8 cellular contexts compared by ENCODE assay signal in genomic region chr11:33893711-33894401, GRCh38. TPM values are rescaled to one million over a fixed set of nuclear protein-coding genes. Genes with fewer than 3 reads are reported as not detected.
DNase-seq lines count a peak whose midpoint lies in the region; ATAC-seq, FAIRE-seq and TF ChIP-seq lines count a peak whose summit lies in the region.

No MANE protein-coding gene starts in this region.

- no peaks in the 10 kb centered on the region for H3K4me1 ChIP-seq in HAP-1

- no peak overlapping the region for H2AFZ ChIP-seq in SU-DHL-6 (ENCODE audit: low read depth, low read length, severe bottlenecking)

- no peaks in the 10 kb centered on the region for H3K9me3 ChIP-seq in SU-DHL-6 (ENCODE audit: insufficient read depth, low read length)
- H3K9me3 ChIP-seq in HAP-1: no peaks in the 10 kb centered on the region

- H3K4me3 ChIP-seq in SU-DHL-6 (ENCODE audit: insufficient read depth, low read length, poor library complexity, severe bottlenecking) (peak overlapping the region; percentile 53), HAP-1 (no peak overlapping the region)

- H3K36me3 ChIP-seq in SU-DHL-6 (ENCODE audit: low read length) (0 out of 2 replicates have a peak, but pooled peaks cover 5% of the 10 kb centered on the region), HAP-1 (replicated peaks) (no peaks in the 10 kb centered on the region)

- H3K27me3 ChIP-seq in SU-DHL-6 (ENCODE audit: low read length): no peaks in the 10 kb centered on the region
- H3K27me3 ChIP-seq in HAP-1 (ENCODE audit: low read depth): 0 out of 2 replicates have a peak, but pooled peaks cover 2% of the 10 kb centered on the region

- peaks cover 36% of the 10 kb centered on the region for H3F3A ChIP-seq in SU-DHL-6 (ENCODE audit: insufficient read depth)

- H3K9ac ChIP-seq in SU-DHL-6 (ENCODE audit: low read length): peak overlapping the region; percentile 80

- peak; percentile 85 for DNase-seq in activated naive CD8-positive, alpha-beta T cell treated with anti-CD3 and anti-CD28 coated beads for 36 hours
- peak; percentile 65 to 68 for DNase-seq in stimulated activated CD4-positive, alpha-beta T cell treated with anti-CD3 and anti-CD28 coated beads, Interleukin-12 subunit alpha, Interleukin-12 subunit beta, amount 100 ng/mL, for 24 hours (ENCODE audit: low read depth in 2 of 2)
- DNase-seq in HTR-8/SVneo (ENCODE audit: insufficient read length, low spot score): no peak
- no peak for DNase-seq in HAP-1 (ENCODE audit: low spot score in 2 of 2)
- DNase-seq in NCI-H2227 treated with DMSO at 0.1 percent for 48 hours (lab: John Stamatoyannopoulos, UW): no peak

- ATAC-seq in GM18519 (IDR thresholded peaks at IDR 0.05; ENCODE audit: low FRiP score, unreplicated experiment) (peak; percentile 75), HG02938 (IDR thresholded peaks at IDR 0.05; ENCODE audit: unreplicated experiment) (peak; percentile 82)

- H3K27ac ChIP-seq in SU-DHL-6 (ENCODE audit: low read depth, low read length): peak overlapping the region; percentile 99

- peaks cover 44% of the 10 kb centered on the region for H3K4me1 Mint-ChIP-seq in activated naive CD8-positive, alpha-beta T cell treated with anti-CD3 and anti-CD28 coated beads for 36 hours

- no peak for TF ChIP-seq CTCF in SU-DHL-6 (IDR thresholded peaks at IDR 0.05; ENCODE audit: insufficient read depth, low read length, poor library complexity, severe bottlenecking)

- peaks cover 23% of the 10 kb centered on the region for H3K79me2 ChIP-seq in SU-DHL-6 (ENCODE audit: insufficient read depth, low read length)

- no peaks in the 10 kb centered on the region for H4K20me1 ChIP-seq in SU-DHL-6 (ENCODE audit: low read depth, low read length)

- peaks cover 73% of the 10 kb centered on the region for H3K27me3 Mint-ChIP-seq in activated naive CD8-positive, alpha-beta T cell treated with anti-CD3 and anti-CD28 coated beads for 36 hours

- no peaks in the 10 kb centered on the region for H3K9me2 ChIP-seq in SU-DHL-6 (replicated peaks; ENCODE audit: insufficient read depth, low read length)

- H3K9me3 Mint-ChIP-seq in activated naive CD8-positive, alpha-beta T cell treated with anti-CD3 and anti-CD28 coated beads for 36 hours: no peaks in the 10 kb centered on the region

- H3K4me3 Mint-ChIP-seq in activated naive CD8-positive, alpha-beta T cell treated with anti-CD3 and anti-CD28 coated beads for 36 hours: peak overlapping the region; percentile 71

- FAIRE-seq in HTR-8/SVneo (lab: Jason Lieb, UNC): no peak

- H3K4me2 ChIP-seq in SU-DHL-6 (ENCODE audit: low read depth, low read length, poor library complexity, severe bottlenecking): peak overlapping the region; percentile 99

- peak overlapping the region; percentile 81 for H3K27ac Mint-ChIP-seq in activated naive CD8-positive, alpha-beta T cell treated with anti-CD3 and anti-CD28 coated beads for 36 hours

- no peaks in the 10 kb centered on the region for H3K36me3 Mint-ChIP-seq in activated naive CD8-positive, alpha-beta T cell treated with anti-CD3 and anti-CD28 coated beads for 36 hours

- in situ Hi-C loops in HAP-1 (cut with MboI; ENCODE audit: low sequenced_read_pairs): no loop called here

RNA-seq across cellular contexts. Expression of gene LMO2, which starts 2.0 kb away (rescaled TPM):
- under 1 TPM; 0.14 to 0.21 TPM for total RNA-seq in activated naive CD8-positive, alpha-beta T cell treated with anti-CD3 and anti-CD28 coated beads for 36 hours

Comparison
In these comparisons a context has a peak if more than half of its experiments do, and no peak if none do; other contexts are left out.
1. DNase-seq: peak in activated naive CD8-positive, alpha-beta T cell treated with anti-CD3 and anti-CD28 coated beads for 36 hours (single experiment) and stimulated activated CD4-positive, alpha-beta T cell treated with anti-CD3 and anti-CD28 coated beads, Interleukin-12 subunit alpha, Interleukin-12 subunit beta, amount 100 ng/mL, for 24 hours (2 of 2); none in HTR-8/SVneo (single experiment), HAP-1 (0 of 2) and NCI-H2227 treated with DMSO at 0.1 percent for 48 hours (single experiment).